19 cellular contexts compared by ENCODE assay signal in genomic region chr20:54335299-54335698, GRCh38.
DNase-seq lines count a peak whose midpoint lies in the region; ATAC-seq, FAIRE-seq and TF ChIP-seq lines count a peak whose summit lies in the region.
"Had no signal": no experiment of that assay in that cellular context is flagged by ENCODE, and none has a peak within 500 bp of the region (broad histone marks: within the 10 kb centered on the region; RNA-seq: fewer than 3 reads in every experiment).

No MANE protein-coding gene starts in this region.

- H3K4me3 ChIP-seq in bronchial epithelial cell (ENCODE audit: low read depth, low read length) (no peak overlapping the region), colonic mucosa (no peak overlapping the region), BE2C (ENCODE audit: low read depth, low read length) (no peak overlapping the region)
- H3K4me3 ChIP-seq: HAP-1 had no signal

- H3K27me3 ChIP-seq in bronchial epithelial cell (ENCODE audit: control insufficient read depth, insufficient read depth, low read length) (no peaks in the 10 kb centered on the region), foreskin keratinocyte (no peaks in the 10 kb centered on the region), colonic mucosa (no peaks in the 10 kb centered on the region), BE2C (peaks cover 7% of the 10 kb centered on the region)

- H3K4me1 ChIP-seq in foreskin keratinocyte (no peaks in the 10 kb centered on the region), colonic mucosa (no peaks in the 10 kb centered on the region), BE2C (no peaks in the 10 kb centered on the region)

- ATAC-seq in foreskin keratinocyte (peak; percentile 78), GM19397 (IDR thresholded peaks at IDR 0.05; ENCODE audit: unreplicated experiment) (no peak)
- ATAC-seq: PC-3 had no signal

- no peak for FAIRE-seq in bronchial epithelial cell (lab: Jason Lieb, UNC)
- FAIRE-seq: A204.1, GM12892 had no signal

- H3K9ac ChIP-seq in colonic mucosa (ENCODE audit: low read depth in 2 of 2, low read length in 2 of 2): no peak overlapping the region

- intact Hi-C loops in colonic mucosa (cut with DNase I): no loop called here

- no peak overlapping the region for H3K27ac ChIP-seq in RWPE1
- H3K27ac ChIP-seq in foreskin keratinocyte: no peak overlapping the region
- no peak overlapping the region for H3K27ac ChIP-seq in colonic mucosa

- H3K36me3 ChIP-seq in bronchial epithelial cell (ENCODE audit: control insufficient read depth, insufficient read depth, low read length) (no peaks in the 10 kb centered on the region), colonic mucosa (no peaks in the 10 kb centered on the region), BE2C (no peaks in the 10 kb centered on the region)
- H3K36me3 ChIP-seq: HAP-1 had no signal

- no peak for TF ChIP-seq CTCF in RWPE1 (conservative IDR thresholded peaks at IDR 0.05; ENCODE audit: low read depth)
- TF ChIP-seq CTCF in bronchial epithelial cell (IDR thresholded peaks at IDR 0.05; ENCODE audit: insufficient read depth, low read length, severe bottlenecking): no peak
- no peak for TF ChIP-seq CTCF in foreskin keratinocyte (conservative IDR thresholded peaks at IDR 0.05)
- TF ChIP-seq CTCF in colonic mucosa (IDR thresholded peaks at IDR 0.05): no peak
- TF ChIP-seq CTCF in BE2C (IDR thresholded peaks at IDR 0.05; ENCODE audit: low read depth, low read length): no peak

- no peaks in the 10 kb centered on the region for H3K9me3 ChIP-seq in colonic mucosa
- no peaks in the 10 kb centered on the region for H3K9me3 ChIP-seq in BE2C
- H3K9me3 ChIP-seq: HAP-1 had no signal

- POLR2A ChIA-PET in RWPE1 (lab: Yijun Ruan, JAX; ENCODE audit: low non-redundant PET): no interaction called here

- CTCF ChIA-PET in RWPE1 (lab: Yijun Ruan, JAX): no interaction called here

- peak; percentile 55 for DNase-seq in EH (ENCODE audit: low read depth)
- DNase-seq in RWPE1 (ENCODE audit: low spot score): peak; percentile 20
- peak; percentile 49 for DNase-seq in bronchial epithelial cell (ENCODE audit: low read depth)
- peak in 1 of 2 donors; percentile 39 for DNase-seq in foreskin keratinocyte
- DNase-seq in colonic mucosa: no peak
- DNase-seq in BE2C: no peak
- DNase-seq: C1 segment of cervical spinal cord, GF-D8, KBM-7, NCI-H1436 treated with DMSO at 0.1 percent for 48 hours, NCI-H2029 treated with DMSO at 0.1 percent for 48 hours, NCI-H2171 treated with DMSO at 0.1 percent for 48 hours, NCI-H446 treated with DMSO at 0.1 percent for 48 hours, NCI-H748 treated with DMSO at 0.1 percent for 48 hours, PC-3 had no signal

Comparison
In these comparisons a context has a peak if more than half of its experiments do, and no peak if none do; other contexts are left out.
1. DNase-seq: peak in EH (single experiment), RWPE1 (single experiment) and bronchial epithelial cell (single experiment); none in colonic mucosa (single experiment) and BE2C (single experiment).